Comparison of ENCODE assay signal across 9 cellular contexts in the genomic region with DNA sequence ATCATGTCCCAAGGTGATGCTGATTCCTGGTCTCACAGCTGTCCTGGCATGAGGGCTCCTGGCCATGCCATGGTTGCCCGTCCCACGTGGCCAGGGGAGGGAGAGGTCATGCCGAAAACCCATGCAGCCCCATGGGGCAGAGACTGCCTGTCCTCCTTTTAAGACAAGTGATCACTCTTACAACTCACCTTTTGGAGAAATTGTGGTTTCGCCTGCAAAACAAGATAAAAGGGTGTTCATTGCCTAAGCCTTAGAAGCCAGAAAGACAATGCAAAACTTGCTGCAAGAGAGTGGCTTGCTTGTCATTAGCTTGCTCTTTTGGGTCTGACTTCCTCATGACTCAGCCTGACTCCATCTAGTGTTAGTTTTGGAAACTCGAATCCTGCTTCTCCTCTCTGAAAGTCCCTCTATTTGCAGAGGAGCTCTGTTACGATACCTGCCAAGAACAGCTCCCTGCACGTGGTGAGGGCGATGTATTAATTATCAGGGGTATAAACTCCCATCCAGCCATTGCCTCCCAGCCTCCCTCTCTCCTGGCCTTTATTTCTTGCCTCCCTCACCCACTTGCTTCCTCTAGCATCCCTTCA. TPM values are rescaled to one million over a fixed set of nuclear protein-coding genes. Genes with fewer than 3 reads are reported as not detected.
A peak's percentile ranks its signal among the peaks of the same experiment; 100 is the strongest.
DNase-seq lines count a peak whose midpoint lies in the region; ATAC-seq and TF ChIP-seq lines count a peak whose summit lies in the region.
"Had no signal": no experiment of that assay in that cellular context is flagged by ENCODE, and none has a peak within 500 bp of the region (broad histone marks: within the 10 kb centered on the region; RNA-seq: fewer than 3 reads in every experiment).

No MANE protein-coding gene starts in this region.

- H3K27ac Mint-ChIP-seq in endodermal cell (no peak overlapping the region), nephron (no peak overlapping the region)

- 60 to 65% methylated on average over 4 to 8 of the region's 8 CpGs for WGBS in endodermal cell (ENCODE audit: insufficient coverage in 1 of 2, insufficient read length in 1 of 2), 2 experiments

- no peaks in the 10 kb centered on the region for H3K27me3 ChIP-seq in endodermal cell (ENCODE audit: control insufficient read depth, insufficient read depth, low read length, poor library complexity, severe bottlenecking)

- H3K27ac ChIP-seq in endodermal cell (ENCODE audit: low read depth, low read length), result no peak overlapping the region

- peak; percentile 73 for TF ChIP-seq CTCF in endodermal cell (conservative IDR thresholded peaks at IDR 0.05)
- TF ChIP-seq CTCF in nephron (IDR thresholded peaks at IDR 0.05; ENCODE audit: unreplicated experiment in 3 of 3), result peak; percentile 42 to 43 (median 42)

- H3K9me3 Mint-ChIP-seq in endodermal cell, result no peaks in the 10 kb centered on the region
- H3K9me3 Mint-ChIP-seq in nephron, result no peaks in the 10 kb centered on the region

- H3K9ac ChIP-seq in endodermal cell (ENCODE audit: extremely low read depth, low read length, poor library complexity, severe bottlenecking), result no peak overlapping the region

- H3K4me1 Mint-ChIP-seq in endodermal cell (peaks cover 6% of the 10 kb centered on the region), nephron (peaks cover 8% of the 10 kb centered on the region)

- peak; percentile 47 for DNase-seq in Daoy (ENCODE audit: low read depth)
- peak; percentile 73 for DNase-seq in NCI-H69 (lab: John Stamatoyannopoulos, UW)
- peak; percentile 59 for DNase-seq in endodermal cell
- DNase-seq in stimulated activated naive CD8-positive, alpha-beta T cell treated with anti-CD3 and anti-CD28 coated beads, Interleukin-15, Interleukin-2, amounts not matched to agents 100 U/mL and 50 U/mL, for 24 hours, result no peak
- DNase-seq in stimulated activated CD4-positive, alpha-beta T cell treated with anti-CD3 and anti-CD28 coated beads, Interleukin-4, amount 100 ng/mL, for 1 hour, result no peak
- DNase-seq in NCI-H1105 (lab: John Stamatoyannopoulos, UW), result no peak
- DNase-seq: activated T-cell treated with anti-CD3 and anti-CD28 coated beads, Interleukin-2, amount 50 U/mL, for 1 hour had no signal

- H3K9me3 ChIP-seq in endodermal cell (ENCODE audit: control insufficient read depth, low read length), result no peaks in the 10 kb centered on the region

- H3K36me3 ChIP-seq in endodermal cell (ENCODE audit: control insufficient read depth, insufficient read depth, low read length), result no peaks in the 10 kb centered on the region

- no peaks in the 10 kb centered on the region for H3K4me1 ChIP-seq in endodermal cell (ENCODE audit: control insufficient read depth, insufficient read depth, low read length)

- no peaks in the 10 kb centered on the region for H3K36me3 Mint-ChIP-seq in endodermal cell (ENCODE audit: low read depth)
- no peaks in the 10 kb centered on the region for H3K36me3 Mint-ChIP-seq in nephron (ENCODE audit: low read depth)

- ATAC-seq in stimulated activated naive CD8-positive, alpha-beta T cell treated with anti-CD3 and anti-CD28 coated beads, Interleukin-15, Interleukin-2, amounts not matched to agents 100 U/mL and 50 U/mL, for 24 hours, result no peak
- no peak for ATAC-seq in GM21360 (IDR thresholded peaks at IDR 0.05; ENCODE audit: unreplicated experiment)

- H3K4me3 Mint-ChIP-seq in endodermal cell (no peak overlapping the region), nephron (no peak overlapping the region)

- no peak overlapping the region for H3K4me3 ChIP-seq in endodermal cell (ENCODE audit: low read length)

- no peaks in the 10 kb centered on the region for H3K27me3 Mint-ChIP-seq in endodermal cell (ENCODE audit: insufficient read depth)
- peaks cover 26% of the 10 kb centered on the region for H3K27me3 Mint-ChIP-seq in nephron (ENCODE audit: low read depth)

RNA-seq across cellular contexts. Expression of gene TMEM273, which starts 26.7 kb away (rescaled TPM):
- total RNA-seq in Daoy (2014; rRNA removed; shearing (Covaris generic)), result not detected in 2 replicates
- not detected for total RNA-seq in endodermal cell
- not detected for polyA plus RNA-seq in endodermal cell (2013, experiment 1 of 2)
- not detected for polyA plus RNA-seq in endodermal cell (2013, experiment 2 of 2)

RNA-seq across cellular contexts. Expression of gene FAM170B, which starts 27.7 kb away (rescaled TPM):
- total RNA-seq in Daoy (2014; rRNA removed; shearing (Covaris generic)), result not detected in 2 replicates
- not detected for total RNA-seq in endodermal cell
- not detected for polyA plus RNA-seq in endodermal cell (2013, experiment 1 of 2)
- not detected for polyA plus RNA-seq in endodermal cell (2013, experiment 2 of 2)

RNA-seq across cellular contexts. Expression of gene VSTM4, which starts 46.2 kb away (rescaled TPM):
- 3.3 and 9.5 TPM in 2 replicates for total RNA-seq in Daoy (2014; rRNA removed; shearing (Covaris generic))
- total RNA-seq in endodermal cell, result under 1 TPM; 0.51 to 0.77 TPM
- 1.4 TPM for polyA plus RNA-seq in endodermal cell (2013, experiment 1 of 2)
- polyA plus RNA-seq in endodermal cell (2013, experiment 2 of 2), result 1.1 TPM

Comparison
In these comparisons a context has a peak if more than half of its experiments do, and no peak if none do; other contexts are left out.
1. DNase-seq: peak in Daoy (single experiment), NCI-H69 (single experiment) and endodermal cell (single experiment); none in stimulated activated naive CD8-positive, alpha-beta T cell treated with anti-CD3 and anti-CD28 coated beads, Interleukin-15, Interleukin-2, amounts not matched to agents 100 U/mL and 50 U/mL, for 24 hours (single experiment), stimulated activated CD4-positive, alpha-beta T cell treated with anti-CD3 and anti-CD28 coated beads, Interleukin-4, amount 100 ng/mL, for 1 hour (single experiment) and NCI-H1105 (single experiment).